In the genomic region with DNA sequence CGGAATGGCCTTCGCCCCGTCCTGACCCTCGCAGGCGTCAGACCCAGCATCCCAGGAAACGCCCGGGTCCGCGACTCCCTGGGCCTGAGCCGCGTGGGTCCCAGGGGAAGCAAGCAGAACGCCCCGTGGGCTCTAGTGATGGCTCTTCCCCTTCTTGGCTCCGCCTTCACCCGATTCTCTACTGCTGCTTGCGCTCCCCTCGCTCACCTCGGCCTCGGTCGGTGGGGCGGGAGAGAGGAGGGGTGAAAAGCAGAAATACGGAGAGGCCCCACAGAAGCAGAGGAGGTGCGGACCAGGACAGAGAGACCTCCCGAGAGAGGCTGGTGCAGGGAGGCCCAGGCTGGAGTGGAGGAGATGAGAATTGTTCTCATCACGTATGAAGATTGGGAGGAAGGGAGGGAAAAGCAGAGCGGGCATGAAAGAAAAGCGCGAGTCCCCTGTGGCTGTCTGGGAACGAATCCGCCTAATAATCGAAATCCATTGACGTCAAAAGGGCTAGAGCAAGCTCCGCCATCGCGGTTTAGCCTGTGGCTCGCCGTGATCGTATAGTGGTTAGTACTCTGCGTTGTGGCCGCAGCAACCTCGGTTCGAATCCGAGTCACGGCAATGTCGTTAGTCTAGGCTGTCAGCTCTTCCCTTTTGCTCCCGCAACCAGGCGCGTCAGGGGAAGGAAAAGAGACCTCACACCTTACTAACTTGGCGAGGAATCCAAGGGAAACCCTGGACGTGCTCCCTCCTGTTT, we compare ENCODE assay signal across 8 cellular contexts.
A peak's percentile ranks its signal among the peaks of the same experiment; 100 is the strongest.
DNase-seq lines count a peak whose midpoint lies in the region; ATAC-seq and TF ChIP-seq lines count a peak whose summit lies in the region.
"Not testable (repeated sequence)": the region's sequence is repeated elsewhere in the genome, so short reads cannot be mapped to it uniquely, and the experiment has no call there.

No MANE protein-coding gene starts in this region.

- not testable (repeated sequence) for H3K9me3 ChIP-seq in testis

- not testable (repeated sequence) for H3K9me3 Mint-ChIP-seq in GM23338; chondrocyte (ENCODE audit: low read depth); nephron progenitor cell

- peak overlapping the region; percentile 79; the same call in 1 of the 2 replicates for H3K4me2 ChIP-seq in GM23338

- H4K20me1 ChIP-seq in GM23338 (replicated peaks; ENCODE audit: insufficient read depth) = not testable (repeated sequence)

- H3K9me2 ChIP-seq in GM23338 (ENCODE audit: insufficient read depth) = not testable (repeated sequence)

- not testable (repeated sequence) for DNase-seq in GM12865 (ENCODE audit: low read depth); GM23338 (ENCODE audit: low spot score); chondrocyte (ENCODE audit: low spot score); left ventricle myocardium superior; nephron progenitor cell
- peak; percentile 48 for DNase-seq in testis

- not testable (repeated sequence) for H2AFZ ChIP-seq in GM23338

- no CpG with 5 or more reads among the region's 50 CpGs for WGBS in testis, 2 donors

- H3K4me1 Mint-ChIP-seq in GM23338 (peaks cover 30% of the 10 kb centered on the region), chondrocyte (ENCODE audit: low read depth) (peaks cover 27% of the 10 kb centered on the region), nephron progenitor cell (peaks cover 34% of the 10 kb centered on the region)

- H3K4me3 Mint-ChIP-seq in GM23338 (peak overlapping the region; percentile 83), chondrocyte (ENCODE audit: unreplicated experiment) (peak overlapping the region; percentile 70), nephron progenitor cell (peak overlapping the region; percentile 80)

- not testable (repeated sequence) for H3K27me3 ChIP-seq in GM23338 (ENCODE audit: insufficient read depth); testis

- not testable (repeated sequence) for H3K36me3 ChIP-seq in GM23338 (ENCODE audit: insufficient read depth); testis (ENCODE audit: low read depth, missing control alignments)

- peak; percentile 85 for ATAC-seq in GM23338
- ATAC-seq in HG03442 (IDR thresholded peaks at IDR 0.05; ENCODE audit: unreplicated experiment) = peak; percentile 76
- peak; percentile 85 to 90 for ATAC-seq in activated CD4-positive, CD25-positive, alpha-beta regulatory T cell treated with anti-CD3 and anti-CD28 coated beads, Interleukin-2, amount 50 U/mL, for 24 hours
- peak; percentile 90 for ATAC-seq in left ventricle myocardium superior

- not testable (repeated sequence) for H3F3A ChIP-seq in GM23338 (replicated peaks; ENCODE audit: low read depth)

- not testable (repeated sequence) for TF ChIP-seq POLR2A in testis (IDR thresholded peaks at IDR 0.05)

- H3K4me3 ChIP-seq in GM12865 (ENCODE audit: low read depth, low read length) (peak overlapping the region; percentile 31), GM23338 (peak overlapping the region; percentile 51), testis (peak overlapping the region; percentile 26 to 43)

- H3K4me1 ChIP-seq in GM23338 (ENCODE audit: insufficient read depth) = peaks cover 25% of the 10 kb centered on the region
- H3K4me1 ChIP-seq in testis = not testable (repeated sequence)

- not testable (repeated sequence) for H3K27ac ChIP-seq in GM23338 (ENCODE audit: low read depth); testis

- intact Hi-C loops in left ventricle myocardium superior (cut with micrococcal nuclease); testis (cut with DNase I; ENCODE audit: low total_unique reads): not testable (repeated sequence)

- H3K27me3 Mint-ChIP-seq in GM23338 (ENCODE audit: insufficient read depth, low read depth, poor library complexity); chondrocyte (ENCODE audit: low read depth); nephron progenitor cell (ENCODE audit: low read depth, poor library complexity): not testable (repeated sequence)

- H3K36me3 Mint-ChIP-seq in GM23338 (ENCODE audit: low read depth); chondrocyte (ENCODE audit: low read depth); nephron progenitor cell (ENCODE audit: low read depth): not testable (repeated sequence)

- not testable (repeated sequence) for H3K79me2 ChIP-seq in GM23338 (replicated peaks; ENCODE audit: insufficient read depth)

- TF ChIP-seq CTCF in GM12865 (IDR thresholded peaks at IDR 0.05; ENCODE audit: insufficient read depth, low read depth, low read length, missing control alignments); GM23338 (conservative IDR thresholded peaks at IDR 0.05; ENCODE audit: low read depth in 2 of 2); chondrocyte (IDR thresholded peaks at IDR 0.05); nephron progenitor cell (IDR thresholded peaks at IDR 0.05); testis (IDR thresholded peaks at IDR 0.05): not testable (repeated sequence)

- not testable (repeated sequence) for H3K27ac Mint-ChIP-seq in GM23338; chondrocyte (ENCODE audit: unreplicated experiment); nephron progenitor cell
